In genomic region chr3:60657972-60658371, GRCh38 we compare ENCODE assay signal across 15 cellular contexts.
DNase-seq lines count a peak whose midpoint lies in the region; ATAC-seq, FAIRE-seq and TF ChIP-seq lines count a peak whose summit lies in the region.
"Had no signal": no experiment of that assay in that cellular context is flagged by ENCODE, and none has a peak within 500 bp of the region (broad histone marks: within the 10 kb centered on the region; RNA-seq: fewer than 3 reads in every experiment).

No MANE protein-coding gene starts in this region.

- in situ Hi-C loops in GM13977 (cut with MboI; ENCODE audit: low pct_unique_long_range_greater_than_20kb, low sequenced_read_pairs, unreplicated experiment): no loop called here

- peak; percentile 13 for DNase-seq in GM13977 (ENCODE audit: low spot score)
- DNase-seq in urothelium cell line (ENCODE audit: low spot score): no peak
- no peak for DNase-seq in cortex of kidney (lab: John Stamatoyannopoulos, UW)
- DNase-seq in A172 (ENCODE audit: low spot score): no peak
- DNase-seq in stimulated activated CD4-positive, alpha-beta T cell treated with anti-CD3 and anti-CD28 coated beads, Interleukin-15, amount 100 ng/mL, for 24 hours: no peak
- DNase-seq: activated T-cell treated with anti-CD3 and anti-CD28 coated beads for 4 hours, foreskin fibroblast, kidney glomerular epithelial cell, MG63, naive B cell, SJCRH30 had no signal

- FAIRE-seq in urothelium cell line (lab: Jason Lieb, UNC): no peak

- no peak for TF ChIP-seq CTCF in GM13977 (IDR thresholded peaks at IDR 0.05; ENCODE audit: extremely low read depth, insufficient read depth, missing control alignments)

- ATAC-seq in GM19463 (IDR thresholded peaks at IDR 0.05; ENCODE audit: unreplicated experiment): peak; percentile 88
- ATAC-seq in HG02798 (IDR thresholded peaks at IDR 0.05; ENCODE audit: poor library complexity, unreplicated experiment): peak; percentile 88
- ATAC-seq in HG03439 (IDR thresholded peaks at IDR 0.05; ENCODE audit: unreplicated experiment): peak; percentile 73
- ATAC-seq: sciatic nerve had no signal
